Comparison of ENCODE assay signal across 16 cellular contexts in genomic region chr7:91030680-91031079, GRCh38.
"Had no signal": no experiment of that assay in that cellular context is flagged by ENCODE, and none has a peak within 500 bp of the region (broad histone marks: within the 10 kb centered on the region; RNA-seq: fewer than 3 reads in every experiment).

No MANE protein-coding gene starts in this region.

- H3K4me1 ChIP-seq: parathyroid adenoma, sigmoid colon, upper lobe of right lung had no signal

- H3K9me3 ChIP-seq: sigmoid colon, upper lobe of right lung had no signal

- H3K27me3 ChIP-seq: brain microvascular endothelial cell, sigmoid colon, upper lobe of right lung had no signal

- DNase-seq: activated CD4-positive, alpha-beta T cell treated with anti-CD3 and anti-CD28 coated beads, Interleukin-2, amount 10 ng/mL, durations not matched to agents 24 days and 14 days; activated CD8-positive, alpha-beta T cell treated with anti-CD3 and anti-CD28 coated beads, Interleukin-2, amount 10 ng/mL, durations not matched to agents 7 days and 5 days; activated naive CD4-positive, alpha-beta T cell treated with Interleukin-2 at 50 U/mL for 16 hours; activated naive CD8-positive, alpha-beta T cell treated with anti-CD3 and anti-CD28 coated beads, Interleukin-2, amount 10 ng/mL, durations not matched to agents 7 days and 5 days; activated T-cell treated with anti-CD3 and anti-CD28 coated beads, Interleukin-2, amount 50 U/mL, for 24 hours; brain microvascular endothelial cell; cortex of kidney; head of caudate nucleus; natural killer cell; sigmoid colon; stimulated activated CD4-positive, alpha-beta T cell treated with anti-CD3 and anti-CD28 coated beads, Interleukin-4, amount 100 ng/mL, for 24 hours; T-helper 1 cell; T-helper 9 cell; upper lobe of right lung had no signal

- ATAC-seq: activated CD8-positive, alpha-beta T cell treated with anti-CD3 and anti-CD28 coated beads, Interleukin-2, amount 10 ng/mL, durations not matched to agents 7 days and 5 days; natural killer cell; stimulated activated memory B cell treated with anti-CD40 and anti-IgM and Interleukin-4, amounts not matched to agents 10 μg/mL and 1 μg/mL and 100 μg/mL, for 72 hours; upper lobe of right lung had no signal

- H3K4me3 ChIP-seq: sigmoid colon, upper lobe of right lung had no signal

- H3K27ac ChIP-seq: brain microvascular endothelial cell, parathyroid adenoma, sigmoid colon, upper lobe of right lung had no signal

- H3K36me3 ChIP-seq: brain microvascular endothelial cell, sigmoid colon, upper lobe of right lung had no signal
